Comparison of ENCODE assay signal across 8 cellular contexts in the genomic region with DNA sequence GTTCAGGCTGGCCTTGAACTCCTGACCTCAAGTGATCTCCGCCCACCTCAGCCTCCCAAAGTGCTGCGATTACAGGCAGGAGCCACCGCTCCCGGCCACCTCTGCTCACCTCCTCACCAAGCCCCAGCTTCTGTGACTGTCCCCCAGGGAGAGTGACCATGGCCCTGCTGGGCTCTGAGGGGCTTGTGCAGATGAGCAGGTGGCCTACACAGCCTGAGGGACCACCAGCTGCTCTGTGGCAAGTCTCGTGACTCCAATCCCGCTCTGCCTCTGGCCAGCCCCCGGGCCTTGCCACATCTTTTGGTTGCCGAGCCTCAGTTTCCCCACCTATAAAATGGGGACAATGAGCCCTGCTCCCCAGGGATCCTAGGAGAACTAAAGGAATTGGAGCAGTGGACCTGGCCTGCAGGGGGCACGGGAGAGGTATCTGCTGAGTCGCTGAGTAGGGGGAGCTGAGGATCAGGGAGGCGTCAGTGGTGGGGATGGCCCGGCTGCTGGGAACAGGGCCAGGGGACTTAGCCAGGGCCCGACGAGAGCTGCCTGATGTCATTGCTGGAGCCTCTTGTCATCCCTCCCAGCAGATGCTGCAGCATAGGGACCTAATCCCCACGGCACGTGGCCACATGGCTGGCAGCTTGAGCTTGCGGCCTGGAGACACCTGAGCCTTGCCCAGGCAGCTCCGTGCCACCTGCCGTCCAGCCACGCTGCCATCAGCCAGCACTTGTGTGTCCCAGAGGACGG.
DNase-seq lines count a peak whose midpoint lies in the region; ATAC-seq, FAIRE-seq and TF ChIP-seq lines count a peak whose summit lies in the region.

No MANE protein-coding gene starts in this region.

- no peaks in the 10 kb centered on the region for H3K36me3 ChIP-seq in H1 (ENCODE audit: control insufficient read depth in 2 of 4, insufficient read depth in 4 of 4, low read length in 3 of 4)

- no peak overlapping the region for H2AK5ac ChIP-seq in H1 (ENCODE audit: low read depth, low read length)

- H3K9me3 ChIP-seq in H1 (ENCODE audit: insufficient read depth in 2 of 2, low read depth in 1 of 2, low read length in 1 of 2) = no peaks in the 10 kb centered on the region; a peak in 1 of 4 replicates

- CTCF ChIA-PET in H1 (lab: Charles Lee; ENCODE audit: partially characterized antibody) = interaction anchor here (1.6 to 1.8 kb wide), 2 partner anchors 28 to 60 kb away, joined by 6 to 12 read pairs; no protein-coding TSS in a partner anchor

- H3K4me2 ChIP-seq in H1 (ENCODE audit: insufficient read depth in 1 of 2, low read depth in 2 of 2, low read length in 2 of 2) = no peak overlapping the region

- no peak overlapping the region for H3K14ac ChIP-seq in H1 (ENCODE audit: insufficient read length)

- H3K27ac Mint-ChIP-seq in CD14-positive monocyte = peak overlapping the region; percentile 92 to 98 (median 97)
- no peak overlapping the region for H3K27ac Mint-ChIP-seq in stimulated activated naive B cell treated with anti-CD40 and anti-IgM and Interleukin-4, amounts not matched to agents 10 μg/mL and 1 μg/mL and 100 μg/mL, for 72 hours
- H3K27ac Mint-ChIP-seq in progenitor cell of endocrine pancreas = no peak overlapping the region
- H3K27ac Mint-ChIP-seq in immature natural killer cell = no peak overlapping the region

- FAIRE-seq in H1 (lab: Jason Lieb, UNC) = no peak

- no peaks in the 10 kb centered on the region for H3K23me2 ChIP-seq in H1 (ENCODE audit: low read depth, low read length)

- no peaks in the 10 kb centered on the region for H3K79me2 ChIP-seq in H1 (ENCODE audit: control insufficient read depth in 1 of 2, insufficient read depth in 2 of 2, low read length in 2 of 2)

- H2BK15ac ChIP-seq in H1 (ENCODE audit: low read length) = no peak overlapping the region; the same call in 1 of the 2 replicates

- no peak for TF ChIP-seq RAD21 in H1 (IDR thresholded peaks at IDR 0.05 in 1 of 2, conservative IDR thresholded peaks at IDR 0.05 in 1 of 2; ENCODE audit: low read depth in 2 of 2, low read length in 2 of 2)

- no peaks in the 10 kb centered on the region for H3K79me1 ChIP-seq in H1 (ENCODE audit: low read depth, low read length)

- no peaks in the 10 kb centered on the region for H4K20me1 ChIP-seq in H1 (replicated peaks in 1 of 2; ENCODE audit: control insufficient read depth in 1 of 2, insufficient read depth in 2 of 2, low read length in 2 of 2)

- H2BK120ac ChIP-seq in H1 (replicated peaks; ENCODE audit: low read depth, low read length) = no peak overlapping the region

- no peak overlapping the region for H3K4ac ChIP-seq in H1 (replicated peaks; ENCODE audit: insufficient read length, low read depth, low read length)

- TF ChIP-seq CTCF in CD14-positive monocyte (IDR thresholded peaks at IDR 0.05) (no peak), H1 (IDR thresholded peaks at IDR 0.05; ENCODE audit: control extremely low read depth in 1 of 3, insufficient read depth in 1 of 3, low read depth in 1 of 3, low read length in 3 of 3) (peak in 1 of 3 experiments; percentile 14; a peak in 1 of 4 replicates), progenitor cell of endocrine pancreas (IDR thresholded peaks at IDR 0.05; ENCODE audit: unreplicated experiment) (no peak)

- no peak overlapping the region for H3K4me3 ChIP-seq in H1 (ENCODE audit: extremely low read depth in 1 of 4, insufficient read depth in 2 of 4, low read depth in 3 of 4, low read length in 4 of 4)

- H3K27ac ChIP-seq in H1 (ENCODE audit: low read depth, low read length) = no peak overlapping the region

- no peak overlapping the region for H4K5ac ChIP-seq in H1 (ENCODE audit: insufficient read length, low read depth, low read length)

- H3K9ac ChIP-seq in H1 (replicated peaks in 1 of 4; ENCODE audit: extremely low read depth in 1 of 4, low read depth in 3 of 4, low read length in 3 of 4) = no peak overlapping the region

- 90% methylated on average over 21 of the region's 21 CpGs; no CpG with 5 or more reads in 1 of the 2 experiments for WGBS in H1 (ENCODE audit: extremely low coverage in 1 of 2, insufficient coverage in 1 of 2, insufficient read length in 1 of 2, insufficient replicate concordance in 2 of 2, low coverage in 1 of 2, low lambda C conversion rate in 2 of 2, missing lambda C conversion rate in 1 of 2), 2 experiments

- ATAC-seq in stimulated activated naive B cell treated with anti-CD40 and anti-IgM and Interleukin-4, amounts not matched to agents 10 μg/mL and 1 μg/mL and 100 μg/mL, for 72 hours (replicated peaks) = no peak

- no peak overlapping the region for H2AFZ ChIP-seq in H1 (ENCODE audit: low read length)

- H4K91ac ChIP-seq in H1 (replicated peaks; ENCODE audit: insufficient read length, low read length) = peak overlapping the region; percentile 84

- H3K4me1 ChIP-seq in H1 (replicated peaks in 1 of 4; ENCODE audit: control insufficient read depth in 3 of 4, insufficient read depth in 4 of 4, low read length in 3 of 4) = peaks cover 0 to 10% (median 1%) of the 10 kb centered on the region in 4 experiments; a peak in 3 of 7 replicates

- H3K9me3 Mint-ChIP-seq in CD14-positive monocyte (peaks cover 0 to 4% (median 0%) of the 10 kb centered on the region in 7 donors), progenitor cell of endocrine pancreas (ENCODE audit: low read depth) (no peaks in the 10 kb centered on the region), immature natural killer cell (no peaks in the 10 kb centered on the region)
- peaks cover 0 to 2% of the 10 kb centered on the region in 2 donors for H3K9me3 Mint-ChIP-seq in stimulated activated naive B cell treated with anti-CD40 and anti-IgM and Interleukin-4, amounts not matched to agents 10 μg/mL and 1 μg/mL and 100 μg/mL, for 72 hours

- POLR2A ChIA-PET in H1 (lab: Charles Lee; ENCODE audit: partially characterized antibody) = interaction anchor here (0.8 to 3.2 kb wide), 5 partner anchors 9 to 74 kb away, joined by 3 to 24 read pairs (median 5); no protein-coding TSS in a partner anchor

- peak overlapping the region; percentile 82; the same call in 1 of the 2 replicates for H2BK20ac ChIP-seq in H1 (ENCODE audit: low read length)

- H3K27me3 ChIP-seq in H1 (replicated peaks in 1 of 4; ENCODE audit: control insufficient read depth in 3 of 4, extremely low read depth in 1 of 4, insufficient read depth in 3 of 4, low read length in 3 of 4) = no peaks in the 10 kb centered on the region; a peak in 1 of 7 replicates

- H3K36me3 Mint-ChIP-seq in CD14-positive monocyte (no peaks in the 10 kb centered on the region), progenitor cell of endocrine pancreas (ENCODE audit: insufficient read depth) (no peaks in the 10 kb centered on the region), immature natural killer cell (no peaks in the 10 kb centered on the region)
- H3K36me3 Mint-ChIP-seq in stimulated activated naive B cell treated with anti-CD40 and anti-IgM and Interleukin-4, amounts not matched to agents 10 μg/mL and 1 μg/mL and 100 μg/mL, for 72 hours = peaks cover 5 to 8% of the 10 kb centered on the region in 2 donors

- no peak overlapping the region for H3K18ac ChIP-seq in H1 (ENCODE audit: extremely low read depth, low read length)

- no peak overlapping the region for H3K56ac ChIP-seq in H1 (replicated peaks; ENCODE audit: insufficient read length, low read depth, low read length)

- H3K27me3 Mint-ChIP-seq in CD14-positive monocyte (ENCODE audit: low read depth in 3 of 3) (peaks cover 0 to 7% (median 0%) of the 10 kb centered on the region in 3 donors), progenitor cell of endocrine pancreas (peaks cover 2% of the 10 kb centered on the region), immature natural killer cell (ENCODE audit: low read depth in 3 of 3) (peaks cover 2 to 7% (median 2%) of the 10 kb centered on the region in 3 donors)
- no peaks in the 10 kb centered on the region for H3K27me3 Mint-ChIP-seq in stimulated activated naive B cell treated with anti-CD40 and anti-IgM and Interleukin-4, amounts not matched to agents 10 μg/mL and 1 μg/mL and 100 μg/mL, for 72 hours

- H3K23ac ChIP-seq in H1 (ENCODE audit: insufficient read length) = no peak overlapping the region

- H2BK5ac ChIP-seq in H1 (ENCODE audit: low read depth, low read length) = peak overlapping the region; percentile 77; the same call in 1 of the 2 replicates

- DNase-seq in CD14-positive monocyte (ENCODE audit: low spot score) (no peak), NCI-H2107 treated with DMSO at 0.1 percent for 48 hours (lab: John Stamatoyannopoulos, UW; ENCODE audit: unreplicated experiment) (peak; percentile 52), H1 (ENCODE audit: low read depth in 1 of 2, low spot score in 2 of 2) (no peak), pons (ENCODE audit: low spot score) (peak; percentile 51), HPDE6-E6E7 (ENCODE audit: extremely low spot score) (no peak), progenitor cell of endocrine pancreas (ENCODE audit: low spot score, unreplicated experiment) (no peak), immature natural killer cell (no peak)
- no peak for DNase-seq in stimulated activated naive B cell treated with anti-CD40 and anti-IgM and Interleukin-4, amounts not matched to agents 10 μg/mL and 1 μg/mL and 100 μg/mL, for 72 hours

- peak overlapping the region; percentile 95; the same call in 1 of the 2 replicates for H2BK12ac ChIP-seq in H1 (ENCODE audit: low read depth, low read length)

- TF ChIP-seq EP300 in H1 (IDR thresholded peaks at IDR 0.05; ENCODE audit: borderline replicate concordance in 1 of 2, low read depth in 2 of 2, low read length in 2 of 2) = no peak

- no peak for TF ChIP-seq POLR2A in H1 (IDR thresholded peaks at IDR 0.05; ENCODE audit: control extremely low read depth in 1 of 2, low read depth in 2 of 2, low read length in 2 of 2)

- H3K4me3 Mint-ChIP-seq in CD14-positive monocyte = no peak overlapping the region
- no peak overlapping the region for H3K4me3 Mint-ChIP-seq in stimulated activated naive B cell treated with anti-CD40 and anti-IgM and Interleukin-4, amounts not matched to agents 10 μg/mL and 1 μg/mL and 100 μg/mL, for 72 hours
- no peak overlapping the region for H3K4me3 Mint-ChIP-seq in progenitor cell of endocrine pancreas (ENCODE audit: low read depth)
- H3K4me3 Mint-ChIP-seq in immature natural killer cell = no peak overlapping the region

- H3K4me1 Mint-ChIP-seq in CD14-positive monocyte (peaks cover 50% of the 10 kb centered on the region), progenitor cell of endocrine pancreas (ENCODE audit: low read depth) (peaks cover 8% of the 10 kb centered on the region), immature natural killer cell (peaks cover 33 to 34% of the 10 kb centered on the region in 2 donors)
- H3K4me1 Mint-ChIP-seq in stimulated activated naive B cell treated with anti-CD40 and anti-IgM and Interleukin-4, amounts not matched to agents 10 μg/mL and 1 μg/mL and 100 μg/mL, for 72 hours = peaks cover 34 to 55% of the 10 kb centered on the region in 2 donors

- intact Hi-C loops in CD14-positive monocyte (cut with micrococcal nuclease) = no loop called here

- H4K8ac ChIP-seq in H1 (ENCODE audit: extremely low read depth, insufficient read depth, low read length) = no peak overlapping the region

Comparison
In these comparisons a context has a peak if more than half of its experiments do, and no peak if none do; other contexts are left out.
1. DNase-seq: peak in NCI-H2107 treated with DMSO at 0.1 percent for 48 hours (single experiment) and pons (single experiment); none in CD14-positive monocyte (single experiment), H1 (0 of 2), stimulated activated naive B cell treated with anti-CD40 and anti-IgM and Interleukin-4, amounts not matched to agents 10 μg/mL and 1 μg/mL and 100 μg/mL, for 72 hours (single experiment), HPDE6-E6E7 (single experiment), progenitor cell of endocrine pancreas (single experiment) and immature natural killer cell (0 of 3).
2. H3K27ac Mint-ChIP-seq: peak in CD14-positive monocyte (7 of 7); none in stimulated activated naive B cell treated with anti-CD40 and anti-IgM and Interleukin-4, amounts not matched to agents 10 μg/mL and 1 μg/mL and 100 μg/mL, for 72 hours (single experiment), progenitor cell of endocrine pancreas (single experiment) and immature natural killer cell (0 of 6).